ENCODE assay signal across 9 cellular contexts in the genomic region with DNA sequence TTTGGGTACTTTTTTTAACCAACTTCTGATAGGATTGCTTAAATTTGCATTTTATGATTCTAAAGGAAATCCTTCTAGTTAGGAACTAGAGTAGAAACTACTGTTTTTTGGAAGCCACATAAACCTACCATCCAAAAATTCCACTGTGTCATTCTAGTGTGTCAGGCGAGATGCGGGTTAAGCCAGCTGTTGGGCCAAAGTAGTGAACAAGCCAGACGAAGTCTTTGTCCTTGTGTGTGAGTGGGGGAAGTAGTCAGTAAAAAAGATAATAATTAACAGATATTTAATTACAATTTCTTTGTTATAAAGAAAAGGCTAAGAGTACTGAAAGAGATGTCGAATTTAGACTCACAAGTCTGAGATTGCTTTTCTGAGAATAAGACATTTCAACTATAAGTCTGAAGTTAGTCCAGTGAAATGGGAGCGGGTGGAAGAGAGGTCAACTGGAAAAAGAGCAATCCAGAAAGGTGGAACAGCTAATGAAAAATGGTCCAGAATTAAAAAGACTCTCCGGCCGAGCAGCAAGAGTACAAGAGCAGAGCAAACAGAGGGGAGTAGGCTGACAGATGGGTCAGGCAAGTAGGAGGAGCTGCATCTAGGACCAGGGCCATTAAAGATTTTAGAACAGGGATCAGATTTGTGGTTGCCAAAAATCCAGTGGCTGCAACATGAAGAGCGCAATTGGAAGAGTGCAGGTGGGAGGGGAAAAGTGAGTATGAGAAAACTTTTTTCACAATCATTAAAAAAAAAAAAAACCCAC. TPM values are rescaled to one million over a fixed set of nuclear protein-coding genes. Genes with fewer than 3 reads are reported as not detected.
DNase-seq lines count a peak whose midpoint lies in the region; ATAC-seq and TF ChIP-seq lines count a peak whose summit lies in the region.
"Had no signal": no experiment of that assay in that cellular context is flagged by ENCODE, and none has a peak within 500 bp of the region (broad histone marks: within the 10 kb centered on the region; RNA-seq: fewer than 3 reads in every experiment).

No MANE protein-coding gene starts in this region.

- ATAC-seq in activated T-cell treated with anti-CD3 and anti-CD28 coated beads, Interleukin-2, amount 50 U/mL, for 4 hours: no peak
- no peak for ATAC-seq in HG03095 (IDR thresholded peaks at IDR 0.05; ENCODE audit: unreplicated experiment)
- no peak for ATAC-seq in HG02623 (IDR thresholded peaks at IDR 0.05; ENCODE audit: unreplicated experiment)

- H3K9ac ChIP-seq in smooth muscle cell (ENCODE audit: low read depth): no peak overlapping the region

- H4K20me1 ChIP-seq in smooth muscle cell (ENCODE audit: low read depth): peaks cover 22% of the 10 kb centered on the region

- intact Hi-C loops in activated CD4-positive, alpha-beta memory T cell treated with anti-CD3 and anti-CD28 coated beads for 36 hours (cut with micrococcal nuclease): loop anchor here (5.0 kb wide), 2 partner anchors 312 to 647 kb away; a partner anchor contains a TSS

- peaks cover 2% of the 10 kb centered on the region for H3K36me3 Mint-ChIP-seq in activated T-cell treated with anti-CD3 and anti-CD28 coated beads, Interleukin-2, amount 50 U/mL, for 4 hours (ENCODE audit: insufficient read depth)
- no peaks in the 10 kb centered on the region for H3K36me3 Mint-ChIP-seq in activated CD4-positive, alpha-beta memory T cell treated with anti-CD3 and anti-CD28 coated beads for 36 hours
- peaks cover 0 to 7% (median 5%) of the 10 kb centered on the region in 3 donors for H3K36me3 Mint-ChIP-seq in immature natural killer cell

- 79% methylated on average over 8 of the region's 8 CpGs for WGBS in smooth muscle cell (ENCODE audit: low lambda C conversion rate)

- CTCF ChIA-PET in activated CD4-positive, alpha-beta memory T cell treated with anti-CD3 and anti-CD28 coated beads for 36 hours (lab: Charles Lee): interaction anchor here (0.7 to 2.0 kb wide), 4 partner anchors 12 to 312 kb away, joined by 4 to 17 read pairs (median 6); no protein-coding TSS in a partner anchor

- POLR2A ChIA-PET in activated CD4-positive, alpha-beta memory T cell treated with anti-CD3 and anti-CD28 coated beads for 36 hours (lab: Charles Lee): no interaction called here

- H3K4me1 ChIP-seq in smooth muscle cell (ENCODE audit: low read depth): peaks cover 16% of the 10 kb centered on the region

- no peak overlapping the region for H2AFZ ChIP-seq in smooth muscle cell (ENCODE audit: low read depth)

- H3K27me3 Mint-ChIP-seq in activated T-cell treated with anti-CD3 and anti-CD28 coated beads, Interleukin-2, amount 50 U/mL, for 4 hours (ENCODE audit: low read depth): no peaks in the 10 kb centered on the region
- H3K27me3 Mint-ChIP-seq in activated CD4-positive, alpha-beta memory T cell treated with anti-CD3 and anti-CD28 coated beads for 36 hours: peaks cover 1% of the 10 kb centered on the region
- peaks cover 2 to 7% (median 4%) of the 10 kb centered on the region in 3 donors for H3K27me3 Mint-ChIP-seq in immature natural killer cell (ENCODE audit: low read depth in 3 of 3)

- H3K4me3 ChIP-seq in smooth muscle cell: peak overlapping the region; percentile 89

- H3K4me1 Mint-ChIP-seq in activated T-cell treated with anti-CD3 and anti-CD28 coated beads, Interleukin-2, amount 50 U/mL, for 4 hours (ENCODE audit: low read depth): peaks cover 19% of the 10 kb centered on the region
- peaks cover 10% of the 10 kb centered on the region for H3K4me1 Mint-ChIP-seq in activated CD4-positive, alpha-beta memory T cell treated with anti-CD3 and anti-CD28 coated beads for 36 hours (ENCODE audit: low read depth)
- H3K4me1 Mint-ChIP-seq in immature natural killer cell: peaks cover 20 to 24% of the 10 kb centered on the region in 2 donors

- peak overlapping the region; percentile 77 for H3K4me3 Mint-ChIP-seq in activated T-cell treated with anti-CD3 and anti-CD28 coated beads, Interleukin-2, amount 50 U/mL, for 4 hours
- peak overlapping the region; percentile 73 for H3K4me3 Mint-ChIP-seq in activated CD4-positive, alpha-beta memory T cell treated with anti-CD3 and anti-CD28 coated beads for 36 hours
- H3K4me3 Mint-ChIP-seq in immature natural killer cell: peak overlapping the region in 4 of 5 donors; percentile 81 to 86 (median 84)

- H3K9me3 ChIP-seq in smooth muscle cell (replicated peaks; ENCODE audit: low read depth): no peaks in the 10 kb centered on the region

- H3K27me3 ChIP-seq in smooth muscle cell (ENCODE audit: low read depth): no peaks in the 10 kb centered on the region

- no peaks in the 10 kb centered on the region for H3K9me3 Mint-ChIP-seq in activated T-cell treated with anti-CD3 and anti-CD28 coated beads, Interleukin-2, amount 50 U/mL, for 4 hours
- no peaks in the 10 kb centered on the region for H3K9me3 Mint-ChIP-seq in activated CD4-positive, alpha-beta memory T cell treated with anti-CD3 and anti-CD28 coated beads for 36 hours
- no peaks in the 10 kb centered on the region for H3K9me3 Mint-ChIP-seq in immature natural killer cell

- DNase-seq in activated T-cell treated with anti-CD3 and anti-CD28 coated beads, Interleukin-2, amount 50 U/mL, for 4 hours: no peak
- no peak for DNase-seq in activated T-cell treated with anti-CD3 and anti-CD28 coated beads for 4 hours
- no peak for DNase-seq in activated CD4-positive, alpha-beta memory T cell treated with anti-CD3 and anti-CD28 coated beads for 36 hours
- no peak for DNase-seq in immature natural killer cell
- DNase-seq in smooth muscle cell (lab: John Stamatoyannopoulos, UW; ENCODE audit: unreplicated experiment): no peak
- no peak for DNase-seq in NCI-H128 (lab: John Stamatoyannopoulos, UW; ENCODE audit: unreplicated experiment)
- DNase-seq: T1000 had no signal

- peaks cover 52% of the 10 kb centered on the region for H3K79me2 ChIP-seq in smooth muscle cell (ENCODE audit: low read depth)

- H3K4me2 ChIP-seq in smooth muscle cell: peak overlapping the region; percentile 95

- no peak overlapping the region for H3K27ac Mint-ChIP-seq in activated CD4-positive, alpha-beta memory T cell treated with anti-CD3 and anti-CD28 coated beads for 36 hours
- peak overlapping the region in 1 of 6 donors; percentile 72 for H3K27ac Mint-ChIP-seq in immature natural killer cell

- no peaks in the 10 kb centered on the region for H3K36me3 ChIP-seq in smooth muscle cell (ENCODE audit: low read depth)

- TF ChIP-seq CTCF in smooth muscle cell (IDR thresholded peaks at IDR 0.05; ENCODE audit: borderline replicate concordance, insufficient read depth, poor library complexity, severe bottlenecking): no peak

- no peak overlapping the region for H3K27ac ChIP-seq in smooth muscle cell (ENCODE audit: low read depth)

- H3F3A ChIP-seq in smooth muscle cell (ENCODE audit: low read depth): no peaks in the 10 kb centered on the region

RNA-seq across cellular contexts. Expression of a gene that starts 1.5 kb away (rescaled TPM):
- 1 to 10 TPM; 2.7 to 3.1 (median 2.8) TPM for total RNA-seq in activated T-cell treated with anti-CD3 and anti-CD28 coated beads, Interleukin-2, amount 50 U/mL, for 4 hours
- 1 to 10 TPM; 2.5 to 2.7 TPM for total RNA-seq in activated CD4-positive, alpha-beta memory T cell treated with anti-CD3 and anti-CD28 coated beads for 36 hours
- polyA plus RNA-seq in immature natural killer cell: 1 to 10 TPM; 1.5 to 5.8 (median 4.1) TPM
- total RNA-seq in smooth muscle cell: 13.2 and 17.2 TPM in 2 replicates
- polyA plus RNA-seq in smooth muscle cell: 4.6 and 8.3 TPM in 2 replicates
